ENCODE assay signal across 16 cellular contexts in genomic region chr3:12188681-12189287, GRCh38. TPM values are rescaled to one million over a fixed set of nuclear protein-coding genes. Genes with fewer than 3 reads are reported as not detected.
DNase-seq lines count a peak whose midpoint lies in the region; ATAC-seq and TF ChIP-seq lines count a peak whose summit lies in the region.
"Had no signal": no experiment of that assay in that cellular context is flagged by ENCODE, and none has a peak within 500 bp of the region (broad histone marks: within the 10 kb centered on the region; RNA-seq: fewer than 3 reads in every experiment).

No MANE protein-coding gene starts in this region.

- H3K9ac ChIP-seq in mammary epithelial cell (ENCODE audit: insufficient read depth, low read length), result no peak overlapping the region
- H3K9ac ChIP-seq in mucosa of stomach (ENCODE audit: low read length), result peak overlapping the region; percentile 49

- H3K36me3 ChIP-seq in mammary epithelial cell (ENCODE audit: insufficient read depth, low read length) (no peaks in the 10 kb centered on the region), mucosa of stomach (ENCODE audit: control insufficient read depth, insufficient read depth, low read length) (no peaks in the 10 kb centered on the region), uterus (no peaks in the 10 kb centered on the region)

- peak overlapping the region; percentile 82 for H2AFZ ChIP-seq in mammary epithelial cell (ENCODE audit: low read depth, low read length)

- no peaks in the 10 kb centered on the region for H3K9me3 Mint-ChIP-seq in activated CD8-positive, alpha-beta T cell treated with anti-CD3 and anti-CD28 coated beads for 36 hours
- H3K9me3 Mint-ChIP-seq in activated CD8-positive, alpha-beta T cell treated with anti-CD3 and anti-CD28 coated beads, Interleukin-2, amount 10 ng/mL, durations not matched to agents 7 days and 5 days (ENCODE audit: insufficient read depth), result no peaks in the 10 kb centered on the region
- H3K9me3 Mint-ChIP-seq: type B pancreatic cell had no signal

- H3K4me3 ChIP-seq in mammary epithelial cell (replicated peaks in 1 of 3; ENCODE audit: insufficient read depth in 1 of 3, low read depth in 2 of 3, low read length in 3 of 3) (no peak overlapping the region), mucosa of stomach (ENCODE audit: low read length) (no peak overlapping the region), uterus (no peak overlapping the region)

- H3K36me3 Mint-ChIP-seq in activated CD8-positive, alpha-beta T cell treated with anti-CD3 and anti-CD28 coated beads for 36 hours (ENCODE audit: low read depth), result no peaks in the 10 kb centered on the region
- no peaks in the 10 kb centered on the region for H3K36me3 Mint-ChIP-seq in activated CD8-positive, alpha-beta T cell treated with anti-CD3 and anti-CD28 coated beads, Interleukin-2, amount 10 ng/mL, durations not matched to agents 7 days and 5 days (ENCODE audit: low read depth)
- H3K36me3 Mint-ChIP-seq: type B pancreatic cell had no signal

- in situ Hi-C loops in mammary epithelial cell (cut with MboI; ENCODE audit: low sequenced_read_pairs in 2 of 2) (no loop called here), G401 (cut with HindIII; ENCODE audit: low sequenced_read_pairs) (no loop called here)

- no peak for ATAC-seq in activated CD8-positive, alpha-beta T cell treated with anti-CD3 and anti-CD28 coated beads for 36 hours
- no peak for ATAC-seq in activated CD8-positive, alpha-beta T cell treated with anti-CD3 and anti-CD28 coated beads, Interleukin-2, amount 10 ng/mL, durations not matched to agents 7 days and 5 days

- peak overlapping the region; percentile 44 for H3K27ac Mint-ChIP-seq in activated CD8-positive, alpha-beta T cell treated with anti-CD3 and anti-CD28 coated beads for 36 hours
- no peak overlapping the region for H3K27ac Mint-ChIP-seq in activated CD8-positive, alpha-beta T cell treated with anti-CD3 and anti-CD28 coated beads, Interleukin-2, amount 10 ng/mL, durations not matched to agents 7 days and 5 days

- POLR2A ChIA-PET in activated CD8-positive, alpha-beta T cell treated with anti-CD3 and anti-CD28 coated beads for 36 hours (lab: Charles Lee), result interaction anchor here (0.5 kb wide), 1 partner anchor 296 kb away, joined by 3 read pairs; no protein-coding TSS in a partner anchor
- POLR2A ChIA-PET in activated CD8-positive, alpha-beta T cell treated with anti-CD3 and anti-CD28 coated beads, Interleukin-2, amount 10 ng/mL, durations not matched to agents 7 days and 5 days (lab: Charles Lee), result no interaction called here

- no TSS peak for BruUV-seq in mammary epithelial cell (replicated peaks; lab: Mats Ljungman, UMichigan)

- 39% methylated on average over 3 of the region's 8 CpGs for WGBS in mammary epithelial cell (ENCODE audit: low coverage, missing lambda C conversion rate)

- H4K20me1 ChIP-seq in mammary epithelial cell (ENCODE audit: insufficient read depth, low read length), result no peaks in the 10 kb centered on the region

- H3K27me3 Mint-ChIP-seq in activated CD8-positive, alpha-beta T cell treated with anti-CD3 and anti-CD28 coated beads for 36 hours, result no peaks in the 10 kb centered on the region
- no peaks in the 10 kb centered on the region for H3K27me3 Mint-ChIP-seq in activated CD8-positive, alpha-beta T cell treated with anti-CD3 and anti-CD28 coated beads, Interleukin-2, amount 10 ng/mL, durations not matched to agents 7 days and 5 days (ENCODE audit: low read depth)
- H3K27me3 Mint-ChIP-seq: type B pancreatic cell had no signal

- no peak for DNase-seq in activated CD8-positive, alpha-beta T cell treated with anti-CD3 and anti-CD28 coated beads for 36 hours
- DNase-seq in activated CD8-positive, alpha-beta T cell treated with anti-CD3 and anti-CD28 coated beads, Interleukin-2, amount 10 ng/mL, durations not matched to agents 7 days and 5 days, result no peak
- DNase-seq in mammary epithelial cell, result peak; percentile 76
- DNase-seq in uterus, result no peak
- DNase-seq in activated CD8-positive, alpha-beta memory T cell treated with anti-CD3 and anti-CD28 coated beads, Interleukin-2, amount 50 U/mL, for 4 hours, result no peak
- no peak for DNase-seq in G401 (ENCODE audit: low spot score)
- no peak for DNase-seq in SW 1271 (lab: John Stamatoyannopoulos, UW)
- DNase-seq: activated CD4-positive, alpha-beta T cell treated with anti-CD3 and anti-CD28 coated beads, Interleukin-2, amount 50 U/mL, for 1 hour; activated effector memory CD4-positive, alpha-beta T cell treated with Interleukin-2 at 50 U/mL for 16 hours; Caco-2; NCI-H2081; RPMI8226 had no signal

- CTCF ChIA-PET in activated CD8-positive, alpha-beta T cell treated with anti-CD3 and anti-CD28 coated beads for 36 hours (lab: Charles Lee), result interaction anchor here (1.3 to 5.6 kb wide), 4 partner anchors 9 to 291 kb away, joined by 3 to 33 read pairs (median 12); no protein-coding TSS in a partner anchor
- CTCF ChIA-PET in activated CD8-positive, alpha-beta T cell treated with anti-CD3 and anti-CD28 coated beads, Interleukin-2, amount 10 ng/mL, durations not matched to agents 7 days and 5 days (lab: Charles Lee), result interaction anchor here (1.4 to 2.5 kb wide), 4 partner anchors 13 to 291 kb away, joined by 3 to 11 read pairs (median 10); no protein-coding TSS in a partner anchor
- CTCF ChIA-PET in mammary epithelial cell (lab: Charles Lee; ENCODE audit: low non-redundant PET), result no interaction called here

- H3K4me1 Mint-ChIP-seq in activated CD8-positive, alpha-beta T cell treated with anti-CD3 and anti-CD28 coated beads for 36 hours (ENCODE audit: low read depth), result peaks cover 61% of the 10 kb centered on the region
- peaks cover 28% of the 10 kb centered on the region for H3K4me1 Mint-ChIP-seq in activated CD8-positive, alpha-beta T cell treated with anti-CD3 and anti-CD28 coated beads, Interleukin-2, amount 10 ng/mL, durations not matched to agents 7 days and 5 days (ENCODE audit: low read depth)

- no peak for TF ChIP-seq CTCF in activated CD8-positive, alpha-beta T cell treated with anti-CD3 and anti-CD28 coated beads for 36 hours (IDR thresholded peaks at IDR 0.05)
- TF ChIP-seq CTCF in mammary epithelial cell (conservative IDR thresholded peaks at IDR 0.05 in 1 of 2, IDR thresholded peaks at IDR 0.05 in 1 of 2; ENCODE audit: extremely low read depth in 1 of 2, insufficient read depth in 1 of 2, low read depth in 1 of 2, low read length in 2 of 2) (no peak), uterus (IDR thresholded peaks at IDR 0.05) (no peak)

- H3K4me1 ChIP-seq in mammary epithelial cell (ENCODE audit: insufficient read depth, low read length) (peaks cover 33% of the 10 kb centered on the region), mucosa of stomach (ENCODE audit: control insufficient read depth, insufficient read depth, low read length) (peaks cover 46% of the 10 kb centered on the region), uterus (peaks cover 0 to 3% of the 10 kb centered on the region in 2 donors)
- H3K4me1 ChIP-seq: Caco-2 had no signal

- H3K4me2 ChIP-seq in mammary epithelial cell (ENCODE audit: insufficient read depth, low read depth, low read length), result peak overlapping the region; percentile 32

- dilution Hi-C loops in mammary epithelial cell (cut with HindIII; ENCODE audit: low sequenced_read_pairs), result no loop called here

- H3K9me3 ChIP-seq in mammary epithelial cell (replicated peaks; ENCODE audit: insufficient read depth, low read length), result no peaks in the 10 kb centered on the region
- no peaks in the 10 kb centered on the region for H3K9me3 ChIP-seq in mucosa of stomach (ENCODE audit: control insufficient read depth, low read length)
- H3K9me3 ChIP-seq in uterus, result no peaks in the 10 kb centered on the region
- H3K9me3 ChIP-seq: Caco-2 had no signal

- TF ChIP-seq POLR2A in uterus (IDR thresholded peaks at IDR 0.05), result no peak

- H3K27me3 ChIP-seq in mammary epithelial cell (ENCODE audit: insufficient read depth, low read length) (no peaks in the 10 kb centered on the region), mucosa of stomach (ENCODE audit: control insufficient read depth, insufficient read depth, low read length) (no peaks in the 10 kb centered on the region), uterus (no peaks in the 10 kb centered on the region)

- H3K4me3 Mint-ChIP-seq in activated CD8-positive, alpha-beta T cell treated with anti-CD3 and anti-CD28 coated beads for 36 hours, result no peak overlapping the region
- no peak overlapping the region for H3K4me3 Mint-ChIP-seq in activated CD8-positive, alpha-beta T cell treated with anti-CD3 and anti-CD28 coated beads, Interleukin-2, amount 10 ng/mL, durations not matched to agents 7 days and 5 days
- H3K4me3 Mint-ChIP-seq: type B pancreatic cell had no signal

- H3K79me2 ChIP-seq in mammary epithelial cell (ENCODE audit: insufficient read depth, low read length), result no peaks in the 10 kb centered on the region

- peak overlapping the region; percentile 37 for H3K27ac ChIP-seq in mammary epithelial cell (ENCODE audit: insufficient read depth, low read depth, low read length)
- peak overlapping the region; percentile 31 to 64 for H3K27ac ChIP-seq in uterus

- intact Hi-C loops in activated CD8-positive, alpha-beta T cell treated with anti-CD3 and anti-CD28 coated beads for 36 hours (cut with micrococcal nuclease), result no loop called here
- intact Hi-C loops in mammary epithelial cell (cut with micrococcal nuclease) (no loop called here), uterus (cut with DNase I; ENCODE audit: low total_unique reads) (no loop called here)

RNA-seq across cellular contexts. Expression of gene TIMP4, which starts 30.1 kb away (rescaled TPM):
- not detected for total RNA-seq in activated CD8-positive, alpha-beta T cell treated with anti-CD3 and anti-CD28 coated beads for 36 hours
- not detected for total RNA-seq in activated CD8-positive, alpha-beta T cell treated with anti-CD3 and anti-CD28 coated beads, Interleukin-2, amount 10 ng/mL, durations not matched to agents 7 days and 5 days
- total RNA-seq in mammary epithelial cell (not detected), uterus (10 to 100 TPM in 1 of 4 donors, 1 to 10 TPM in 3; 2.4 to 10.6 (median 4.3) TPM)
- polyA plus RNA-seq in mammary epithelial cell, result not detected
- polyA minus RNA-seq in mammary epithelial cell, result not detected
- total RNA-seq in G401 (2014; rRNA removed; shearing (Covaris generic)), result 0.12 TPM in 1 of 2 replicates, not detected in the other
- total RNA-seq: mononuclear cell; T-helper 2 cell treated with Interferon-gamma antibody and Interleukin-4, amounts not matched to agents 100 ng/mL and 5 ng/mL, for 36 hours had no signal
